ENCODE assay signal across 1 cellular context in the genomic region with DNA sequence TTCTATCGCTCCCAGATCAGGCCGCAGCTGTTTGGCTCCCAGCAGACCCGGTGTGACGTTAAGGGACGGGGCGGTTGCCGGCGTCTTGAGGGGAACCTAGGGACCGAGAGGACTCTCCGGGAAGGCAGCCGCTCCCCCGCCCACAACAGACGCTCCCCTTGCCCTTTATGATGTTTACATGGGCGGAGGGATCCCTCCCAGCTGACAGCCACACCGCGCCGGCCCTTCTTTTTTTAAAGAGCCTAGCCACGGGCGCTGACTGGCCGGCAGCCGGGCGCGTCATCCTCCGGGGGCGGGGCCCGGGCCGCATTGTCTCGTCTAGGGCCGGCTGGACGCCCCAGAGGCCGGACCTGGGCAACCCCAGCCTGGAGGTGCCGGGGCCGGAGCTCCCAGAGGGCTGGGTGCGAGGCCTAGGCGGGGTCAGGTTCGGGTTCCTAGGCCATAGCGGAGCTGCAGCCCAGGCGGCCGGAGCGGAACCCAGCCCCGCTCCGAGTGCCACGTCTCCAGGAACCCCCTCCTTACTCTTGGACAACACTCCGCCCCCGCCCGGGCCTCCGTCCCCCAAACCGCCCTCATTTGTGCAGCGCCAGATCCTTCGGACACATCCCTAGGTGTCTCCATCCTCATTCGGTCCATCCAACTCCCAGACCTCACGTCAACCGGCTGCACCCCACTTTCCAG.
TF ChIP-seq lines count a peak whose summit lies in the region.

Gene PCAT6, plus strand, starts transcription at position 340 of the 681 bp plus-strand sequence.

TF ChIP-seq in K562, 482 proteins besides CTCF, POLR2A, EP300 and RAD21 (continued from another document and continues in another):
- no peak for TF ChIP-seq E4F1 (CRISPR knock-in tag; IDR thresholded peaks at IDR 0.05; ENCODE audit: borderline replicate concordance)
- no peak for TF ChIP-seq PHF20 (IDR thresholded peaks at IDR 0.05; ENCODE audit: partially characterized antibody)
- peak; percentile 69 for TF ChIP-seq TBP (optimal IDR thresholded peaks at IDR 0.05; ENCODE audit: low read depth, low read length)
- peak; percentile 25; the same call in 1 of the 2 replicates for TF ChIP-seq STAT5A (IDR thresholded peaks at IDR 0.05; ENCODE audit: borderline replicate concordance, low read length)
- no peak for TF ChIP-seq CBFB (CRISPR knock-in tag; IDR thresholded peaks at IDR 0.05)
- TF ChIP-seq ZNF764 (CRISPR knock-in tag; IDR thresholded peaks at IDR 0.05; ENCODE audit: low read depth), result no peak
- TF ChIP-seq, protein P1, sequence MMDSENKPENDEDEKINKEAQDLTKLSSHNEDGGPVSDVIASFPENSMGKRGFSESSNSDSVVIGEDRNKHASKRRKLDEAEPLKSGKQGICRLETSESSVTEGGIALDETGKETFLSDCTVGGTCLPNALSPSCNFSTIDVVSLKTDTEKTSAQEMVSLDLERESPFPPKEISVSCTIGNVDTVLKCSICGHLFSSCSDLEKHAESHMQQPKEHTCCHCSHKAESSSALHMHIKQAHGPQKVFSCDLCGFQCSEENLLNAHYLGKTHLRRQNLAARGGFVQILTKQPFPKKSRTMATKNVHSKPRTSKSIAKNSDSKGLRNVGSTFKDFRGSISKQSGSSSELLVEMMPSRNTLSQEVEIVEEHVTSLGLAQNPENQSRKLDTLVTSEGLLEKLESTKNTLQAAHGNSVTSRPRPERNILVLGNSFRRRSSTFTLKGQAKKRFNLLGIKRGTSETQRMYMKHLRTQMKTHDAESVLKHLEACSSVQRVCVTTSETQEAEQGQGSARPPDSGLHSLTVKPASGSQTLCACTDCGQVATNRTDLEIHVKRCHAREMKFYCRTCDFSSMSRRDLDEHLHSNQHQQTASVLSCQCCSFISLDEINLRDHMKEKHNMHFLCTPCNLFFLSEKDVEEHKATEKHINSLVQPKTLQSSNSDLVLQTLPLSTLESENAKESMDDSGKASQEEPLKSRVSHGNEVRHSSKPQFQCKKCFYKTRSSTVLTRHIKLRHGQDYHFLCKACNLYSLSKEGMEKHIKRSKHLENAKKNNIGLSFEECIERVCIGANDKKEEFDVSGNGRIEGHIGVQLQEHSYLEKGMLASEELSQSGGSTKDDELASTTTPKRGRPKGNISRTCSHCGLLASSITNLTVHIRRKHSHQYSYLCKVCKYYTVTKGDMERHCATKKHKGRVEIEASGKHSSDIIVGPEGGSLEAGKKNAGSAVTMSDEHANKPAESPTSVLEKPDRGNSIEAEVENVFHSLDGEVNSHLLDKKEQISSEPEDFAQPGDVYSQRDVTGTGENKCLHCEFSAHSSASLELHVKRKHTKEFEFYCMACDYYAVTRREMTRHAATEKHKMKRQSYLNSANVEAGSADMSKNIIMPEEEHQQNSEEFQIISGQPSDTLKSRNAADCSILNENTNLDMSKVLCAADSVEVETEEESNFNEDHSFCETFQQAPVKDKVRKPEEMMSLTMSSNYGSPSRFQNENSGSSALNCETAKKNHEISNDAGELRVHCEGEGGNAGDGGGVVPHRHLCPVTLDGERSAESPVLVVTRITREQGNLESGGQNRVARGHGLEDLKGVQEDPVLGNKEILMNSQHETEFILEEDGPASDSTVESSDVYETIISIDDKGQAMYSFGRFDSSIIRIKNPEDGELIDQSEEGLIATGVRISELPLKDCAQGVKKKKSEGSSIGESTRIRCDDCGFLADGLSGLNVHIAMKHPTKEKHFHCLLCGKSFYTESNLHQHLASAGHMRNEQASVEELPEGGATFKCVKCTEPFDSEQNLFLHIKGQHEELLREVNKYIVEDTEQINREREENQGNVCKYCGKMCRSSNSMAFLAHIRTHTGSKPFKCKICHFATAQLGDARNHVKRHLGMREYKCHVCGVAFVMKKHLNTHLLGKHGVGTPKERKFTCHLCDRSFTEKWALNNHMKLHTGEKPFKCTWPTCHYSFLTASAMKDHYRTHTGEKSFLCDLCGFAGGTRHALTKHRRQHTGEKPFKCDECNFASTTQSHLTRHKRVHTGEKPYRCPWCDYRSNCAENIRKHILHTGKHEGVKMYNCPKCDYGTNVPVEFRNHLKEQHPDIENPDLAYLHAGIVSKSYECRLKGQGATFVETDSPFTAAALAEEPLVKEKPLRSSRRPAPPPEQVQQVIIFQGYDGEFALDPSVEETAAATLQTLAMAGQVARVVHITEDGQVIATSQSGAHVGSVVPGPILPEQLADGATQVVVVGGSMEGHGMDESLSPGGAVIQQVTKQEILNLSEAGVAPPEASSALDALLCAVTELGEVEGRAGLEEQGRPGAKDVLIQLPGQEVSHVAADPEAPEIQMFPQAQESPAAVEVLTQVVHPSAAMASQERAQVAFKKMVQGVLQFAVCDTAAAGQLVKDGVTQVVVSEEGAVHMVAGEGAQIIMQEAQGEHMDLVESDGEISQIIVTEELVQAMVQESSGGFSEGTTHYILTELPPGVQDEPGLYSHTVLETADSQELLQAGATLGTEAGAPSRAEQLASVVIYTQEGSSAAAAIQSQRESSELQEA (IDR thresholded peaks at IDR 0.05; ENCODE audit: low read depth), result no peak; the same call in 1 of the 2 replicates
- TF ChIP-seq HNRNPL (IDR thresholded peaks at IDR 0.05; ENCODE audit: low read depth, low read length), result 0 out of 2 replicates have a peak, but pooled peaks have one; percentile 33
- TF ChIP-seq WHSC1 (IDR thresholded peaks at IDR 0.05; ENCODE audit: low read length), result no peak
- peak; percentile 65 for TF ChIP-seq GABPB1 (CRISPR knock-in tag; IDR thresholded peaks at IDR 0.05)
- TF ChIP-seq FOXP4 (CRISPR knock-in tag; IDR thresholded peaks at IDR 0.05; ENCODE audit: borderline replicate concordance), result no peak
- no peak for TF ChIP-seq MYBL2 (IDR thresholded peaks at IDR 0.05; ENCODE audit: low read depth)
- no peak for TF ChIP-seq MYBL2 (CRISPR knock-in tag; IDR thresholded peaks at IDR 0.05; ENCODE audit: borderline replicate concordance)
- TF ChIP-seq NFATC3 (IDR thresholded peaks at IDR 0.05), result no peak
- TF ChIP-seq, protein P2, sequence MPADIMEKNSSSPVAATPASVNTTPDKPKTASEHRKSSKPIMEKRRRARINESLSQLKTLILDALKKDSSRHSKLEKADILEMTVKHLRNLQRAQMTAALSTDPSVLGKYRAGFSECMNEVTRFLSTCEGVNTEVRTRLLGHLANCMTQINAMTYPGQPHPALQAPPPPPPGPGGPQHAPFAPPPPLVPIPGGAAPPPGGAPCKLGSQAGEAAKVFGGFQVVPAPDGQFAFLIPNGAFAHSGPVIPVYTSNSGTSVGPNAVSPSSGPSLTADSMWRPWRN (IDR thresholded peaks at IDR 0.05; ENCODE audit: low read depth), result 0 out of 2 replicates have a peak, but pooled peaks have one; percentile 17
- TF ChIP-seq ZC3H11A (IDR thresholded peaks at IDR 0.05; ENCODE audit: low read depth, low read length), result no peak
- TF ChIP-seq HDAC1 (IDR thresholded peaks at IDR 0.05), result peak; percentile 90 to 99
- no peak for TF ChIP-seq ZNF232 (CRISPR knock-in tag; IDR thresholded peaks at IDR 0.05)
- TF ChIP-seq ZNF639 (CRISPR knock-in tag; conservative IDR thresholded peaks at IDR 0.05 in 1 of 2, IDR thresholded peaks at IDR 0.05 in 1 of 2), result no peak
- TF ChIP-seq ZHX1 (conservative IDR thresholded peaks at IDR 0.05; ENCODE audit: low read length), result peak; percentile 28; the same call in 1 of the 2 replicates
- TF ChIP-seq YBX1 (IDR thresholded peaks at IDR 0.05), result no peak
- TF ChIP-seq FOXJ2 (tag; IDR thresholded peaks at IDR 0.05), result peak; percentile 96
- no peak for TF ChIP-seq SETDB1 (IDR thresholded peaks at IDR 0.05; ENCODE audit: low read length)
- peak; percentile 47; the same call in 1 of the 2 replicates for TF ChIP-seq FOXM1 (IDR thresholded peaks at IDR 0.05; ENCODE audit: low read depth)
- TF ChIP-seq FOXM1 (CRISPR knock-in tag; IDR thresholded peaks at IDR 0.05; ENCODE audit: low read depth), result 0 out of 2 replicates have a peak, but pooled peaks have one; percentile 23
